Comparison of ENCODE assay signal across 8 cellular contexts in genomic region chr16:23434380-23434779, GRCh38. TPM values are rescaled to one million over a fixed set of nuclear protein-coding genes. Genes with fewer than 3 reads are reported as not detected.
DNase-seq lines count a peak whose midpoint lies in the region; ATAC-seq, FAIRE-seq and TF ChIP-seq lines count a peak whose summit lies in the region.

No MANE protein-coding gene starts in this region.

- no peaks in the 10 kb centered on the region for H3K27me3 ChIP-seq in GM12878 (replicated peaks in 1 of 2; ENCODE audit: control insufficient read depth in 2 of 2, insufficient read depth in 2 of 2, low read length in 1 of 2)

- POLR2A ChIA-PET in GM12878 (lab: Charles Lee): no interaction called here

- H3K9me3 ChIP-seq in GM12878 (replicated peaks; ENCODE audit: control insufficient read depth, insufficient read depth, low read length): no peaks in the 10 kb centered on the region

- 10% methylated on average over 6 of the region's 6 CpGs for WGBS in GM12878 (ENCODE audit: insufficient coverage, insufficient replicate concordance, low lambda C conversion rate, missing lambda C conversion rate)

- no peak for TF ChIP-seq POLR2A in GM12878 (IDR thresholded peaks at IDR 0.05; ENCODE audit: low read depth, low read length)

- H3K4me3 ChIP-seq in HFF-Myc (replicated peaks; ENCODE audit: low read depth, low read length) (no peak overlapping the region), GM12878 (no peak overlapping the region)

- TF ChIP-seq RAD21 in GM12878 (IDR thresholded peaks at IDR 0.05; ENCODE audit: insufficient read depth, low read depth, low read length): peak; percentile 97

- RAD21 ChIA-PET in GM12878 (lab: Charles Lee; ENCODE audit: unreplicated experiment): interaction anchor here (0.7 to 6.6 kb wide), 20 partner anchors 10 to 1070 kb away, joined by 3 to 159 read pairs (median 5); partner anchors contain the start of genes NDUFAB1, SCNN1B, SCNN1G and USP31

- no TSS peak for BruUV-seq in GM12878 (replicated peaks; lab: Mats Ljungman, UMichigan)

- intact Hi-C loops in GM12878 (cut with micrococcal nuclease; ENCODE audit: unreplicated experiment): loop anchor here (1.0 to 10.0 kb wide), 5 partner anchors 100 to 536 kb away; partner anchors contain the start of gene SCNN1G

- CTCF ChIA-PET in GM12878 (lab: Yijun Ruan, JAX): interaction anchor here (0.6 to 10.5 kb wide), 75 partner anchors 8 to 1248 kb away, joined by 3 to 470 read pairs (median 5); partner anchors contain the start of genes COG7, EARS2, NDUFAB1 and SCNN1B

- no peaks in the 10 kb centered on the region for H3K4me1 ChIP-seq in GM12878 (ENCODE audit: control insufficient read depth, insufficient read depth, low read length)

- SMC1A ChIA-PET in GM12878 (lab: Charles Lee; ENCODE audit: uncharacterized antibody, unreplicated experiment): interaction anchor here (0.6 to 6.7 kb wide), 35 partner anchors 9 to 709 kb away, joined by 3 to 189 read pairs (median 4); partner anchors contain the start of genes COG7, SCNN1B and SCNN1G

- no peak for TF ChIP-seq EP300 in GM12878 (IDR thresholded peaks at IDR 0.05; ENCODE audit: borderline replicate concordance in 1 of 2, control insufficient read depth in 1 of 2, low read depth in 2 of 2, low read length in 2 of 2)

- in situ Hi-C loops in GM12878 (cut with MboI): loop anchor here (5.0 kb wide), 1 partner anchor 257 kb away; no protein-coding TSS in a partner anchor

- peaks cover 2 to 12% of the 10 kb centered on the region in 2 experiments for H3K36me3 ChIP-seq in GM12878 (ENCODE audit: control insufficient read depth in 2 of 2, insufficient read depth in 2 of 2, low read length in 1 of 2)

- peak; percentile 76 for TF ChIP-seq CTCF in HFF-Myc (IDR thresholded peaks at IDR 0.05; ENCODE audit: low read depth, low read length, missing control alignments)
- peak; percentile 68 to 93 (median 79); a peak in 5 of 6 replicates for TF ChIP-seq CTCF in GM12878 (IDR thresholded peaks at IDR 0.05 in 2 of 3, conservative IDR thresholded peaks at IDR 0.05 in 1 of 3; ENCODE audit: control insufficient read depth in 2 of 3, extremely low read depth in 1 of 3, insufficient read depth in 1 of 3, low read depth in 3 of 3, low read length in 3 of 3)

- peak; percentile 84 for FAIRE-seq in GM12878 (lab: Jason Lieb, UNC)

- no peak overlapping the region for H2AFZ ChIP-seq in GM12878 (ENCODE audit: control insufficient read depth, low read depth, low read length)

- DNase-seq in DMS153 treated with DMSO at 0.1 percent for 48 hours (lab: John Stamatoyannopoulos, UW; ENCODE audit: unreplicated experiment) (peak; percentile 83), HFF-Myc (ENCODE audit: extremely low read depth, low read depth) (peak; percentile 47), NCI-H526 (lab: John Stamatoyannopoulos, UW) (peak; percentile 37 to 72), GM12878 (ENCODE audit: low read depth, low spot score) (peak; percentile 40), iris pigment epithelial cell (ENCODE audit: low read depth) (peak; percentile 67), stromal cell of bone marrow (ENCODE audit: low read depth) (peak; percentile 44)

- no peak overlapping the region for H3K27ac ChIP-seq in GM12878 (ENCODE audit: control insufficient read depth, insufficient read depth)

- no peak overlapping the region for H3K4me2 ChIP-seq in GM12878 (ENCODE audit: control insufficient read depth, insufficient read depth)

- no peaks in the 10 kb centered on the region for H3K79me2 ChIP-seq in GM12878 (ENCODE audit: control insufficient read depth, insufficient read depth, low read length)

- ATAC-seq in GM12878: peak; percentile 86
- no peak for ATAC-seq in HG02678 (IDR thresholded peaks at IDR 0.05; ENCODE audit: unreplicated experiment)
- no peak for ATAC-seq in HG02623 (IDR thresholded peaks at IDR 0.05; ENCODE audit: unreplicated experiment)

- H4K20me1 ChIP-seq in GM12878 (ENCODE audit: control insufficient read depth, insufficient read depth): no peaks in the 10 kb centered on the region

- no peak overlapping the region for H3K9ac ChIP-seq in GM12878 (ENCODE audit: control insufficient read depth, insufficient read depth, low read length)

TF ChIP-seq in GM12878, 131 proteins besides CTCF, POLR2A, EP300 and RAD21:
- TF ChIP-seq YY1 (IDR thresholded peaks at IDR 0.05; ENCODE audit: low read depth, low read length): 0 out of 2 replicates have a peak, but pooled peaks have one; percentile 23
- TF ChIP-seq ZNF592 (IDR thresholded peaks at IDR 0.05): peak; percentile 60; the same call in 1 of the 2 replicates
- peak; percentile 92 for TF ChIP-seq SMC3 (IDR thresholded peaks at IDR 0.05; ENCODE audit: borderline replicate concordance, low read length)
- no peak for TF ChIP-seq WRNIP1 (IDR thresholded peaks at IDR 0.05; ENCODE audit: borderline replicate concordance, low read depth, low read length)
TF ChIP-seq in GM12878: peak in this region for 3.

RNA-seq across cellular contexts. Expression of gene COG7, which starts 18.6 kb away (rescaled TPM):
- total RNA-seq in GM12878 (2013; cell fraction: nucleolus; rRNA removed): 93.3 and 95.2 TPM in 2 replicates
- 9.7 and 12.1 TPM in 2 replicates for total RNA-seq in GM12878 (2014; rRNA removed)
- 9.4 and 10.0 TPM in 2 replicates for total RNA-seq in GM12878 (2014; rRNA removed; fragmentation: Illumina TruSeq; extraction: Trizol)
- 9.4 and 10.9 TPM in 2 replicates for total RNA-seq in GM12878 (2021)
- polyA plus RNA-seq in GM12878 (2011; ENCODE audit: low read depth): 10.2 TPM
- 12.6 and 24.0 TPM in 2 replicates for polyA plus RNA-seq in GM12878 (2011; rRNA removed)
- 39.0 and 41.6 TPM in 2 replicates for polyA plus RNA-seq in GM12878 (2011; cell fraction: cytosol; rRNA removed)
- 51.4 and 53.8 TPM in 2 replicates for polyA plus RNA-seq in GM12878 (2011; cell fraction: nucleus; rRNA removed)
- 13.9 and 14.5 TPM in 2 replicates for polyA plus RNA-seq in GM12878 (2012)
- polyA plus RNA-seq in GM12878 (2014; fragmentation: Illumina TruSeq; extraction: Trizol): 8.2 and 10.6 TPM in 2 replicates
- 1 to 10 TPM; 2.9 to 7.5 TPM for polyA plus RNA-seq in GM12878 (2014; fragmentation: Nextera tagmentation; extraction: Ambion mirVana)
- polyA plus RNA-seq in GM12878 (2014; rRNA removed): 12.8 and 14.9 TPM in 2 replicates
- polyA plus RNA-seq in GM12878 (2016; fragmentation: Nextera tagmentation; extraction: Ambion mirVana): 1 to 10 TPM; 9.5 to 9.9 TPM
- 32.6 and 33.8 TPM in 2 replicates for polyA minus RNA-seq in GM12878 (2011; rRNA and poly(A)+ RNA removed)
- 5.6 and 8.7 TPM in 2 replicates for polyA minus RNA-seq in GM12878 (2011; cell fraction: cytosol; rRNA and poly(A)+ RNA removed)
- polyA minus RNA-seq in GM12878 (2011; cell fraction: nucleus; rRNA and poly(A)+ RNA removed): 14.7 and 20.9 TPM in 2 replicates
